16 cellular contexts compared by ENCODE assay signal in genomic region chr18:63837556-63837955, GRCh38. TPM values are rescaled to one million over a fixed set of nuclear protein-coding genes. Genes with fewer than 3 reads are reported as not detected.
DNase-seq lines count a peak whose midpoint lies in the region; ATAC-seq and TF ChIP-seq lines count a peak whose summit lies in the region.
"Had no signal": no experiment of that assay in that cellular context is flagged by ENCODE, and none has a peak within 500 bp of the region (broad histone marks: within the 10 kb centered on the region; RNA-seq: fewer than 3 reads in every experiment).

No MANE protein-coding gene starts in this region.

- CTCF ChIA-PET in PC-3 (lab: Charles Lee): no interaction called here

- ATAC-seq in GM23338: no peak
- ATAC-seq in PC-3: no peak
- ATAC-seq: CD8-positive, alpha-beta T cell had no signal

- 90% methylated on average over 4 of the region's 4 CpGs for WGBS in smooth muscle cell (ENCODE audit: low lambda C conversion rate)
- WGBS in suprapubic skin: 51% methylated on average over 4 of the region's 4 CpGs

- H2AFZ ChIP-seq in GM23338 (0 out of 2 replicates have a peak overlapping the region, but pooled peaks have one; percentile 10), PC-3 (ENCODE audit: low read length) (no peak overlapping the region), smooth muscle cell (ENCODE audit: low read depth) (peak overlapping the region; percentile 13)

- H3K4me3 Mint-ChIP-seq in GM23338: no peak overlapping the region
- H3K4me3 Mint-ChIP-seq: B cell; CD8-positive, alpha-beta T cell had no signal

- no peak for TF ChIP-seq POLR2A in suprapubic skin (IDR thresholded peaks at IDR 0.05)

- H3K9me2 ChIP-seq in GM23338 (ENCODE audit: insufficient read depth) (no peaks in the 10 kb centered on the region), PC-3 (replicated peaks; ENCODE audit: low read length) (no peaks in the 10 kb centered on the region)

- H3K27me3 Mint-ChIP-seq in GM23338 (ENCODE audit: insufficient read depth, low read depth, poor library complexity): no peaks in the 10 kb centered on the region

- H3K36me3 ChIP-seq in GM23338 (ENCODE audit: insufficient read depth) (no peaks in the 10 kb centered on the region), PC-3 (ENCODE audit: low read depth, low read length) (no peaks in the 10 kb centered on the region), smooth muscle cell (ENCODE audit: low read depth) (no peaks in the 10 kb centered on the region), suprapubic skin (no peaks in the 10 kb centered on the region)
- H3K36me3 ChIP-seq: BLaER1 treated with 17β-estradiol and CSF1 and Interleukin-3, amounts not matched to agents 10 nM and 100 nM; HAP-1 had no signal

- no peaks in the 10 kb centered on the region for H3K9me3 Mint-ChIP-seq in GM23338
- H3K9me3 Mint-ChIP-seq: CD8-positive, alpha-beta T cell had no signal

- H4K20me1 ChIP-seq in GM23338 (replicated peaks; ENCODE audit: insufficient read depth) (no peaks in the 10 kb centered on the region), PC-3 (ENCODE audit: low read length) (no peaks in the 10 kb centered on the region), smooth muscle cell (ENCODE audit: low read depth) (no peaks in the 10 kb centered on the region)
- H4K20me1 ChIP-seq: BLaER1 treated with 17β-estradiol and CSF1 and Interleukin-3, amounts not matched to agents 10 nM and 100 nM had no signal

- H3K9ac ChIP-seq in PC-3 (ENCODE audit: low read length) (no peak overlapping the region), smooth muscle cell (ENCODE audit: low read depth) (no peak overlapping the region)
- H3K9ac ChIP-seq: BLaER1 treated with 17β-estradiol and CSF1 and Interleukin-3, amounts not matched to agents 10 nM and 100 nM had no signal

- DNase-seq in GM23338 (ENCODE audit: low spot score): no peak
- DNase-seq in PC-3: peak; percentile 9
- DNase-seq in epithelial cell of prostate (ENCODE audit: low read depth, low spot score): no peak
- DNase-seq in smooth muscle cell (lab: John Stamatoyannopoulos, UW; ENCODE audit: unreplicated experiment): no peak
- no peak for DNase-seq in suprapubic skin (ENCODE audit: low spot score in 2 of 2)
- DNase-seq in retina: no peak
- DNase-seq in D341Med (ENCODE audit: low spot score): no peak
- DNase-seq: 8988T; Calu3; CD8-positive, alpha-beta T cell; DMS 273 treated with DMSO at 0.1 percent for 48 hours; DMS53 had no signal

- H3K4me1 ChIP-seq in GM23338 (ENCODE audit: insufficient read depth): no peaks in the 10 kb centered on the region
- peaks cover 30% of the 10 kb centered on the region for H3K4me1 ChIP-seq in PC-3 (ENCODE audit: insufficient read depth, low read length)
- H3K4me1 ChIP-seq in smooth muscle cell (ENCODE audit: low read depth): no peaks in the 10 kb centered on the region
- no peaks in the 10 kb centered on the region for H3K4me1 ChIP-seq in suprapubic skin
- H3K4me1 ChIP-seq: HAP-1 had no signal

- BruUV-seq in PC-3 (replicated peaks; lab: Mats Ljungman, UMichigan): no TSS peak

- H3K79me2 ChIP-seq in GM23338 (replicated peaks; ENCODE audit: insufficient read depth) (no peaks in the 10 kb centered on the region), PC-3 (ENCODE audit: low read length) (no peaks in the 10 kb centered on the region), smooth muscle cell (ENCODE audit: low read depth) (no peaks in the 10 kb centered on the region)

- H3K36me3 Mint-ChIP-seq in GM23338 (ENCODE audit: low read depth): no peaks in the 10 kb centered on the region
- H3K36me3 Mint-ChIP-seq: CD8-positive, alpha-beta T cell had no signal

- intact Hi-C loops in PC-3 (cut with micrococcal nuclease): no loop called here

- H3K4me3 ChIP-seq in GM23338 (no peak overlapping the region), PC-3 (ENCODE audit: low read length) (no peak overlapping the region), smooth muscle cell (no peak overlapping the region), suprapubic skin (no peak overlapping the region)
- H3K4me3 ChIP-seq: BLaER1 treated with 17β-estradiol and CSF1 and Interleukin-3, amounts not matched to agents 10 nM and 100 nM; HAP-1 had no signal

- H3K4me1 Mint-ChIP-seq in GM23338: no peaks in the 10 kb centered on the region; the same call in 2 of the 3 replicates
- H3K4me1 Mint-ChIP-seq: B cell had no signal

- H3K4me2 ChIP-seq in GM23338 (no peak overlapping the region), PC-3 (ENCODE audit: low read length) (no peak overlapping the region), smooth muscle cell (no peak overlapping the region)
- H3K4me2 ChIP-seq: BLaER1 treated with 17β-estradiol and CSF1 and Interleukin-3, amounts not matched to agents 10 nM and 100 nM had no signal

- POLR2A ChIA-PET in PC-3 (lab: Charles Lee; ENCODE audit: unreplicated experiment): no interaction called here

- H3K27me3 ChIP-seq in GM23338 (ENCODE audit: insufficient read depth) (no peaks in the 10 kb centered on the region), PC-3 (ENCODE audit: low read length) (no peaks in the 10 kb centered on the region), smooth muscle cell (ENCODE audit: low read depth) (no peaks in the 10 kb centered on the region), suprapubic skin (peaks cover 4% of the 10 kb centered on the region)
- H3K27me3 ChIP-seq: BLaER1 treated with 17β-estradiol and CSF1 and Interleukin-3, amounts not matched to agents 10 nM and 100 nM had no signal

- H3K27ac ChIP-seq in GM23338 (ENCODE audit: low read depth) (no peak overlapping the region), PC-3 (ENCODE audit: low read length) (peak overlapping the region; percentile 3; the same call in 1 of the 2 replicates), epithelial cell of prostate (peak overlapping the region; percentile 17), smooth muscle cell (ENCODE audit: low read depth) (no peak overlapping the region), suprapubic skin (no peak overlapping the region)
- H3K27ac ChIP-seq: BLaER1 treated with 17β-estradiol and CSF1 and Interleukin-3, amounts not matched to agents 10 nM and 100 nM had no signal

- no peak for TF ChIP-seq CTCF in GM23338 (conservative IDR thresholded peaks at IDR 0.05; ENCODE audit: low read depth in 2 of 2)
- no peak for TF ChIP-seq CTCF in PC-3 (conservative IDR thresholded peaks at IDR 0.05; ENCODE audit: low read depth, low read length)
- no peak for TF ChIP-seq CTCF in smooth muscle cell (IDR thresholded peaks at IDR 0.05; ENCODE audit: borderline replicate concordance, insufficient read depth, poor library complexity, severe bottlenecking)
- TF ChIP-seq CTCF in suprapubic skin (IDR thresholded peaks at IDR 0.05): no peak

- TF ChIP-seq EP300 in suprapubic skin (IDR thresholded peaks at IDR 0.05): no peak

- no peak overlapping the region for H3K27ac Mint-ChIP-seq in GM23338
- H3K27ac Mint-ChIP-seq: B cell; CD8-positive, alpha-beta T cell had no signal

- H3K9me3 ChIP-seq in PC-3 (ENCODE audit: low read length) (no peaks in the 10 kb centered on the region), smooth muscle cell (replicated peaks; ENCODE audit: low read depth) (no peaks in the 10 kb centered on the region), suprapubic skin (no peaks in the 10 kb centered on the region)
- H3K9me3 ChIP-seq: BLaER1 treated with 17β-estradiol and CSF1 and Interleukin-3, amounts not matched to agents 10 nM and 100 nM; HAP-1 had no signal

- H3F3A ChIP-seq in GM23338 (replicated peaks; ENCODE audit: low read depth) (no peaks in the 10 kb centered on the region), PC-3 (ENCODE audit: low read length, unreplicated experiment) (peaks cover 23% of the 10 kb centered on the region), smooth muscle cell (ENCODE audit: low read depth) (no peaks in the 10 kb centered on the region)

TF ChIP-seq in GM23338, 12 proteins besides CTCF, POLR2A, EP300 and RAD21 (continues in another document):
- no peak for TF ChIP-seq STAT1 (IDR thresholded peaks at IDR 0.05; ENCODE audit: unreplicated experiment)
- no peak for TF ChIP-seq ZNF114 (CRISPR knock-in tag; IDR thresholded peaks at IDR 0.05)
- no peak for TF ChIP-seq NANOG (IDR thresholded peaks at IDR 0.05; ENCODE audit: borderline replicate concordance)
- TF ChIP-seq ZNF331 (CRISPR knock-in tag; IDR thresholded peaks at IDR 0.05; ENCODE audit: low read depth): no peak
- TF ChIP-seq POLR2AphosphoS5 (IDR thresholded peaks at IDR 0.05; ENCODE audit: low read depth): no peak
- TF ChIP-seq JUNB (IDR thresholded peaks at IDR 0.05; ENCODE audit: unreplicated experiment): no peak

RNA-seq across cellular contexts. Expression of gene SERPINB2, which starts 49.9 kb away (rescaled TPM):
- total RNA-seq in GM23338 (2014; rRNA removed; shearing (Covaris generic)): not detected in 2 replicates
- polyA plus RNA-seq in GM23338 (2016; fragmentation: Nextera tagmentation; extraction: Ambion mirVana) (not detected in 2 replicates), smooth muscle cell (8.9 and 15.5 TPM in 2 replicates)
- total RNA-seq in PC-3 (2014; rRNA removed) (5.8 and 9.9 TPM in 2 replicates), smooth muscle cell (26.8 and 29.8 TPM in 2 replicates), suprapubic skin (100 to 1,000 TPM in 2 of 4 donors, 10 to 100 TPM in 2; 35.0 to 190 (median 114) TPM)
- total RNA-seq: CD8-positive, alpha-beta T cell; HT-29 had no signal

Comparison
In these comparisons a context has a peak if more than half of its experiments do, and no peak if none do; other contexts are left out.
1. H3K27ac ChIP-seq: peak in PC-3 (single experiment) and epithelial cell of prostate (single experiment); none in GM23338 (single experiment), smooth muscle cell (single experiment) and suprapubic skin (single experiment).